Comparison of ENCODE assay signal across 1 cellular context in genomic region chr11:3671334-3672254, GRCh38.
TF ChIP-seq lines count a peak whose summit lies in the region.

Gene CHRNA10 (minus strand): TSS chr11:3671384. CDS start chr11:3671312, 72 bp downstream.

TF ChIP-seq in H1, 55 proteins besides CTCF, POLR2A, EP300 and RAD21 (continued from another document):
- TF ChIP-seq TBP (IDR thresholded peaks at IDR 0.05; ENCODE audit: low read depth, low read length) (no peak), ATF2 (IDR thresholded peaks at IDR 0.05; ENCODE audit: low read length) (no peak), CHD7 (IDR thresholded peaks at IDR 0.05; ENCODE audit: insufficient replicate concordance, low read length) (no peak)
